1 cellular context compared by ENCODE assay signal in genomic region chr20:2102585-2103453, GRCh38.
TF ChIP-seq lines count a peak whose summit lies in the region.

No MANE protein-coding gene starts in this region.

TF ChIP-seq in HepG2, 621 proteins besides CTCF, POLR2A, EP300 and RAD21 (continued from another document and continues in another):
- TF ChIP-seq RXRA (CRISPR knock-in tag; IDR thresholded peaks at IDR 0.05): peak; percentile 35
- TF ChIP-seq GABPA (IDR thresholded peaks at IDR 0.05; ENCODE audit: low read depth, low read length): no peak; the same call in 1 of the 2 replicates
- no peak; the same call in 1 of the 2 replicates for TF ChIP-seq GABPA (CRISPR knock-in tag; IDR thresholded peaks at IDR 0.05; ENCODE audit: low read depth)
- no peak for TF ChIP-seq FOXM1 (CRISPR knock-in tag; IDR thresholded peaks at IDR 0.05)
- no peak for TF ChIP-seq KLF13 (CRISPR knock-in tag; IDR thresholded peaks at IDR 0.05)
- TF ChIP-seq STAT5B (CRISPR knock-in tag; IDR thresholded peaks at IDR 0.05): peak; percentile 28; the same call in 1 of the 2 replicates
- TF ChIP-seq XBP1 (CRISPR knock-in tag; IDR thresholded peaks at IDR 0.05): peak; percentile 64; the same call in 1 of the 2 replicates
- TF ChIP-seq ZNF782 (CRISPR knock-in tag; IDR thresholded peaks at IDR 0.05; ENCODE audit: borderline replicate concordance): peak; percentile 26; the same call in 1 of the 2 replicates
- TF ChIP-seq ZNF841 (CRISPR knock-in tag; IDR thresholded peaks at IDR 0.05; ENCODE audit: borderline replicate concordance): no peak
- TF ChIP-seq SNAPC5 (CRISPR knock-in tag; IDR thresholded peaks at IDR 0.05; ENCODE audit: borderline replicate concordance): peak; percentile 76; the same call in 1 of the 2 replicates
- TF ChIP-seq TCF12 (IDR thresholded peaks at IDR 0.05): no peak
- TF ChIP-seq TCF12 (CRISPR knock-in tag; IDR thresholded peaks at IDR 0.05): no peak
- no peak for TF ChIP-seq NCOA1 (CRISPR knock-in tag; IDR thresholded peaks at IDR 0.05)
- TF ChIP-seq ZNF350 (CRISPR knock-in tag; IDR thresholded peaks at IDR 0.05; ENCODE audit: borderline replicate concordance, low read depth): no peak
- no peak; the same call in 1 of the 2 replicates for TF ChIP-seq ZNF607 (CRISPR knock-in tag; IDR thresholded peaks at IDR 0.05; ENCODE audit: borderline replicate concordance)
- no peak for TF ChIP-seq ZBTB3 (CRISPR knock-in tag; IDR thresholded peaks at IDR 0.05; ENCODE audit: borderline replicate concordance, low read depth)
- no peak for TF ChIP-seq ZBTB7B (CRISPR knock-in tag; IDR thresholded peaks at IDR 0.05)
- no peak for TF ChIP-seq MED8 (CRISPR knock-in tag; IDR thresholded peaks at IDR 0.05; ENCODE audit: insufficient replicate concordance)
- TF ChIP-seq ZNF160 (CRISPR knock-in tag; IDR thresholded peaks at IDR 0.05): peak; percentile 18; the same call in 1 of the 2 replicates
- peak; percentile 44; the same call in 1 of the 2 replicates for TF ChIP-seq ZC3H4 (CRISPR knock-in tag; IDR thresholded peaks at IDR 0.05; ENCODE audit: borderline replicate concordance)
- no peak for TF ChIP-seq ATF5 (CRISPR knock-in tag; IDR thresholded peaks at IDR 0.05; ENCODE audit: low read depth)
- TF ChIP-seq NONO (IDR thresholded peaks at IDR 0.05): no peak
- TF ChIP-seq NONO (CRISPR knock-in tag; conservative IDR thresholded peaks at IDR 0.05): peak; percentile 44
- TF ChIP-seq ZNF468 (CRISPR knock-in tag; IDR thresholded peaks at IDR 0.05): peak; percentile 94
- 0 out of 2 replicates have a peak, but pooled peaks have one; percentile 51 for TF ChIP-seq ZNF230 (CRISPR knock-in tag; IDR thresholded peaks at IDR 0.05)
- TF ChIP-seq HNF4G (IDR thresholded peaks at IDR 0.05; ENCODE audit: borderline replicate concordance, low read depth, low read length): peak; percentile 5
- TF ChIP-seq HNF4G (CRISPR knock-in tag; IDR thresholded peaks at IDR 0.05; ENCODE audit: borderline replicate concordance, low read depth): no peak
- TF ChIP-seq TCF7L2 (IDR thresholded peaks at IDR 0.05; ENCODE audit: low read depth, low read length): no peak
- TF ChIP-seq MEIS1 (CRISPR knock-in tag; IDR thresholded peaks at IDR 0.05; ENCODE audit: borderline replicate concordance): peak; percentile 26; the same call in 1 of the 2 replicates
- peak; percentile 96; the same call in 1 of the 2 replicates for TF ChIP-seq ZNF10 (CRISPR knock-in tag; IDR thresholded peaks at IDR 0.05; ENCODE audit: borderline replicate concordance, low read depth)
- peak; percentile 64; the same call in 1 of the 2 replicates for TF ChIP-seq RERE (CRISPR knock-in tag; IDR thresholded peaks at IDR 0.05; ENCODE audit: low read depth)
- 0 out of 2 replicates have a peak, but pooled peaks have one; percentile 8 for TF ChIP-seq BRCA1 (CRISPR knock-in tag; IDR thresholded peaks at IDR 0.05)
- TF ChIP-seq CCAR2 (optimal IDR thresholded peaks at IDR 0.05; ENCODE audit: low read depth, low read length): no peak
- no peak; the same call in 1 of the 2 replicates for TF ChIP-seq MYNN (CRISPR knock-in tag; IDR thresholded peaks at IDR 0.05; ENCODE audit: low read depth)
- TF ChIP-seq ZNF7 (CRISPR knock-in tag; IDR thresholded peaks at IDR 0.05): no peak
- TF ChIP-seq ZZZ3 (CRISPR knock-in tag; IDR thresholded peaks at IDR 0.05; ENCODE audit: borderline replicate concordance): peak; percentile 23; the same call in 1 of the 2 replicates
- no peak for TF ChIP-seq NBN (conservative IDR thresholded peaks at IDR 0.05)
- TF ChIP-seq ZHX2 (IDR thresholded peaks at IDR 0.05; ENCODE audit: low read depth): no peak
- no peak for TF ChIP-seq ZHX2 (CRISPR knock-in tag; IDR thresholded peaks at IDR 0.05; ENCODE audit: borderline replicate concordance)
- TF ChIP-seq ZNF44 (CRISPR knock-in tag; IDR thresholded peaks at IDR 0.05): no peak
- TF ChIP-seq TBP (CRISPR knock-in tag; IDR thresholded peaks at IDR 0.05): no peak; the same call in 1 of the 2 replicates
- TF ChIP-seq SMARCC2 (IDR thresholded peaks at IDR 0.05): no peak
- no peak for TF ChIP-seq ZMYM4 (CRISPR knock-in tag; IDR thresholded peaks at IDR 0.05)
- no peak for TF ChIP-seq MAFG (CRISPR knock-in tag; IDR thresholded peaks at IDR 0.05)
- TF ChIP-seq MLXIP (CRISPR knock-in tag; IDR thresholded peaks at IDR 0.05; ENCODE audit: borderline replicate concordance): peak; percentile 63; the same call in 1 of the 2 replicates
- peak; percentile 19 for TF ChIP-seq NFKB2 (CRISPR knock-in tag; IDR thresholded peaks at IDR 0.05; ENCODE audit: borderline replicate concordance)
- TF ChIP-seq ZMYM3 (CRISPR knock-in tag; IDR thresholded peaks at IDR 0.05): no peak
- TF ChIP-seq ZNF761 (CRISPR knock-in tag; conservative IDR thresholded peaks at IDR 0.05): no peak; the same call in 1 of the 2 replicates
- no peak for TF ChIP-seq BATF2 (CRISPR knock-in tag; IDR thresholded peaks at IDR 0.05)
- no peak for TF ChIP-seq NFIB (CRISPR knock-in tag; IDR thresholded peaks at IDR 0.05; ENCODE audit: borderline replicate concordance)
- no peak for TF ChIP-seq CENPBD1 (CRISPR knock-in tag; IDR thresholded peaks at IDR 0.05; ENCODE audit: borderline replicate concordance, low read depth)
- TF ChIP-seq ATRX (CRISPR knock-in tag; IDR thresholded peaks at IDR 0.05; ENCODE audit: borderline replicate concordance): no peak
- peak; percentile 91; the same call in 1 of the 2 replicates for TF ChIP-seq ZNF180 (CRISPR knock-in tag; IDR thresholded peaks at IDR 0.05; ENCODE audit: borderline replicate concordance, low read depth)
- TF ChIP-seq MXD1 (CRISPR knock-in tag; IDR thresholded peaks at IDR 0.05): peak; percentile 74
